Comparison of ENCODE assay signal across 1 cellular context in genomic region chr17:75252039-75252816, GRCh38.
A peak's percentile ranks its signal among the peaks of the same experiment; 100 is the strongest.
TF ChIP-seq lines count a peak whose summit lies in the region.

No MANE protein-coding gene starts in this region.

TF ChIP-seq in K562, 482 proteins besides CTCF, POLR2A, EP300 and RAD21:
- TF ChIP-seq ELF4 (CRISPR knock-in tag; IDR thresholded peaks at IDR 0.05) (0 out of 2 replicates have a peak, but pooled peaks have one; percentile 61), RBM17 (IDR thresholded peaks at IDR 0.05; ENCODE audit: borderline replicate concordance, low read depth, low read length) (no peak)
TF ChIP-seq in K562: peak in this region for 1.
